Comparison of ENCODE assay signal across 19 cellular contexts in the genomic region with DNA sequence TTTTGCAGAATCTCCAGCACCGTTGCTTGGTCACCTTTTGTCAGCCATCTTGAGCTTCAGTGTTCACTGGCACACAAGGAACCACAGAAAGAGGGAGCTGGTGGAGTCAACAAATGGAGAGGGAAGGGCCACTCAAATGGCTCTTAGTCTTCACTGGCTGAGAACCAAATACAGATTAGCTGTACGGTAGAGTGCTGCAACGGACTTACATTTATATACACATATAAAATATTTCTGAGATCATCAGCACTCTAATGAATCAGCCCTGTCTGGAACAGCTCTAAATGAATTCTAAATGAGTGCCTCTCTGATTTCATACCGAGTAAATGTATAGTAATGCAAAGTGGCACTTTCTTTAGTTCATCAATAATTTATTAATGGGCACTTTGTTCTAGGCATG.
"Had no signal": no experiment of that assay in that cellular context is flagged by ENCODE, and none has a peak within 500 bp of the region (broad histone marks: within the 10 kb centered on the region; RNA-seq: fewer than 3 reads in every experiment).

No MANE protein-coding gene starts in this region.

- H3K36me3 Mint-ChIP-seq: T-cell had no signal

- H3K4me3 Mint-ChIP-seq: activated T-helper 17 cell treated with anti-CD3 and anti-CD28 coated beads, Interleukin-2, amount 50 U/mL, for 72 hours; dendritic cell treated with granulocyte-macrophage colony-stimulating factor and Interleukin-4, amounts not matched to agents 40 ng/mL and 50 ng/mL, for 4 days; nephron progenitor cell; stimulated activated effector memory CD8-positive, alpha-beta T cell treated with anti-CD3 and anti-CD28 coated beads, Interleukin-12 subunit alpha, Interleukin-12 subunit beta, amount 100 ng/mL, for 72 hours; T-cell had no signal

- H3K4me1 Mint-ChIP-seq: activated T-helper 17 cell treated with anti-CD3 and anti-CD28 coated beads, Interleukin-2, amount 50 U/mL, for 72 hours; stimulated activated effector memory CD8-positive, alpha-beta T cell treated with anti-CD3 and anti-CD28 coated beads, Interleukin-12 subunit alpha, Interleukin-12 subunit beta, amount 100 ng/mL, for 72 hours; T-cell had no signal

- H3K9me3 ChIP-seq: ascending aorta, sigmoid colon, thyroid gland had no signal

- H3K9ac ChIP-seq: parathyroid adenoma had no signal

- H3K27ac Mint-ChIP-seq: activated T-helper 17 cell treated with anti-CD3 and anti-CD28 coated beads, Interleukin-2, amount 50 U/mL, for 72 hours; dendritic cell treated with granulocyte-macrophage colony-stimulating factor and Interleukin-4, amounts not matched to agents 40 ng/mL and 50 ng/mL, for 4 days; nephron progenitor cell; stimulated activated effector memory CD8-positive, alpha-beta T cell treated with anti-CD3 and anti-CD28 coated beads, Interleukin-12 subunit alpha, Interleukin-12 subunit beta, amount 100 ng/mL, for 72 hours; T-cell had no signal

- H2AFZ ChIP-seq: parathyroid adenoma had no signal

- H3K27me3 ChIP-seq: ascending aorta, sigmoid colon, thyroid gland had no signal

- H3K9me3 Mint-ChIP-seq: activated T-helper 17 cell treated with anti-CD3 and anti-CD28 coated beads, Interleukin-2, amount 50 U/mL, for 72 hours; dendritic cell treated with granulocyte-macrophage colony-stimulating factor and Interleukin-4, amounts not matched to agents 40 ng/mL and 50 ng/mL, for 4 days; nephron progenitor cell; stimulated activated effector memory CD8-positive, alpha-beta T cell treated with anti-CD3 and anti-CD28 coated beads, Interleukin-12 subunit alpha, Interleukin-12 subunit beta, amount 100 ng/mL, for 72 hours; T-cell had no signal

- H3K79me2 ChIP-seq: parathyroid adenoma had no signal

- DNase-seq: activated CD4-positive, CD25-positive, alpha-beta regulatory T cell treated with anti-CD3 and anti-CD28 coated beads, Interleukin-2, amount 50 U/mL, for 72 hours; activated naive CD4-positive, alpha-beta T cell treated with Interleukin-2 at 50 U/mL for 16 hours; activated T-cell treated with anti-CD3 and anti-CD28 coated beads for 4 hours; effector memory CD4-positive, alpha-beta T cell; kidney glomerular epithelial cell; nephron progenitor cell; sigmoid colon; stimulated activated CD4-positive, alpha-beta T cell treated with anti-CD3 and anti-CD28 coated beads, Interleukin-12 subunit alpha, Interleukin-12 subunit beta, amount 100 ng/mL, for 4 hours; stimulated activated CD4-positive, alpha-beta T cell treated with anti-CD3 and anti-CD28 coated beads, Interleukin-2, amount 100 ng/mL, for 24 hours; T-cell; T1000; thyroid gland had no signal

- ATAC-seq: activated T-helper 17 cell treated with anti-CD3 and anti-CD28 coated beads, Interleukin-2, amount 50 U/mL, for 72 hours; stimulated activated effector memory CD8-positive, alpha-beta T cell treated with anti-CD3 and anti-CD28 coated beads, Interleukin-12 subunit alpha, Interleukin-12 subunit beta, amount 100 ng/mL, for 72 hours; T-cell had no signal

- FAIRE-seq: bronchial epithelial cell, urothelium cell line had no signal

- H3K4me3 ChIP-seq: ascending aorta, sigmoid colon, thyroid gland had no signal

- H3K27ac ChIP-seq: ascending aorta, parathyroid adenoma, sigmoid colon, thyroid gland had no signal

- H3K4me1 ChIP-seq: ascending aorta, parathyroid adenoma, sigmoid colon, thyroid gland had no signal
